ENCODE assay signal across 11 cellular contexts in the genomic region with DNA sequence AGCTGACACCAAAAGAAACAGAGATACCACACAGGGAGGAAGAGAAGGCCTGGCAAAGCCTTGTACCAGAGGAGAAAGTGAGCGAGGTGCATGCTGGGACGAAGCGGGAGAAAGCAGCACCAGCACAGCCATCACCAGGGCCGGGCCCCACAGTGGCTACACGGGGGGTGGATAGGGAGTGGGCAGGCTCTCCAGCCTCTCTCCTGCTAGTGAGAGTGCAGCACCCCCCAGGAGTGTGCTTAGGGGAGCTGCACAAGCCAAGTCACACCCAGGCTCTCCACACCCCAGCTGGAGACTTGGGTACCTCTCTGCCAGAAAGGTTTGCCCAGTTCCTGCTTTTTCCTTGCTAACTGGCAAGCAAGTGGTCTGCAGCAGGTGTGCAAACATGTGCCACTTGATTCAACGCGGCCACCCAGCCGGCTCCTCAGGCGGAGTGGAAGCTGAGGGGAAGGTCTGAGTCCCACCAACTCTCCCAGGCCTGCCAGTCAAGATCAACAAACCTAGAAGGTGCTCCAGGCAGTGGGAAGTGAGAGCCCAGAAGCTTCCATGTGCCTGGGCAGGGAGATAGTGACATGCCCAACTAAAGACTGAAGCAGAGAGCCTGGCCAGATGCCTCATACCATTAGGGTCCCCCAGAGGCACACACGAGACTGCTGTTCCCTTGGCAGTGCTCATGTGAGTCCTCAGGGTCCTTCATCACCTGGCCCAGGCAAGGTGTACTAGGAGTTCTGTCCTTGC. TPM values are rescaled to one million over a fixed set of nuclear protein-coding genes. Genes with fewer than 3 reads are reported as not detected.
A peak's percentile ranks its signal among the peaks of the same experiment; 100 is the strongest.
DNase-seq lines count a peak whose midpoint lies in the region; ATAC-seq and TF ChIP-seq lines count a peak whose summit lies in the region.
"Had no signal": no experiment of that assay in that cellular context is flagged by ENCODE, and none has a peak within 500 bp of the region (broad histone marks: within the 10 kb centered on the region; RNA-seq: fewer than 3 reads in every experiment).

No MANE protein-coding gene starts in this region.

- no peak overlapping the region for H3K4me3 Mint-ChIP-seq in central memory CD8-positive, alpha-beta T cell
- H3K4me3 Mint-ChIP-seq in osteocyte (ENCODE audit: unreplicated experiment): no peak overlapping the region

- no peak for ATAC-seq in central memory CD8-positive, alpha-beta T cell (replicated peaks; ENCODE audit: extremely low read depth, poor library complexity, severe bottlenecking)
- ATAC-seq: right lobe of liver had no signal

- peak overlapping the region; percentile 1 for H3K27ac Mint-ChIP-seq in central memory CD8-positive, alpha-beta T cell (ENCODE audit: low read depth)
- no peak overlapping the region for H3K27ac Mint-ChIP-seq in osteocyte (ENCODE audit: unreplicated experiment)

- DNase-seq in DMS153 (lab: John Stamatoyannopoulos, UW) (peak; percentile 36), DMS153 treated with DMSO at 0.1 percent for 48 hours (lab: John Stamatoyannopoulos, UW; ENCODE audit: unreplicated experiment) (no peak), NCI-H2081 (lab: John Stamatoyannopoulos, UW) (peak; percentile 54 to 88), osteocyte (ENCODE audit: extremely low spot score, unreplicated experiment) (peak; percentile 73), occipital lobe (lab: John Stamatoyannopoulos, UW) (no peak), GF-D8 (lab: John Stamatoyannopoulos, UW) (no peak), mucosa of gallbladder (ENCODE audit: low spot score) (no peak)
- peak in 1 of 2 donors; percentile 3 for DNase-seq in central memory CD8-positive, alpha-beta T cell (ENCODE audit: low spot score in 2 of 2)
- DNase-seq: activated CD4-positive, CD25-positive, alpha-beta regulatory T cell; NCI-H187 treated with DMSO at 0.1 percent for 48 hours had no signal

- peaks cover 32% of the 10 kb centered on the region for H3K4me1 Mint-ChIP-seq in central memory CD8-positive, alpha-beta T cell
- peaks cover 11% of the 10 kb centered on the region for H3K4me1 Mint-ChIP-seq in osteocyte (ENCODE audit: unreplicated experiment)

- no peaks in the 10 kb centered on the region for H3K9me3 Mint-ChIP-seq in central memory CD8-positive, alpha-beta T cell
- no peaks in the 10 kb centered on the region for H3K9me3 Mint-ChIP-seq in osteocyte (ENCODE audit: unreplicated experiment)

- H3K27me3 Mint-ChIP-seq in central memory CD8-positive, alpha-beta T cell: no peaks in the 10 kb centered on the region
- no peaks in the 10 kb centered on the region for H3K27me3 Mint-ChIP-seq in osteocyte (ENCODE audit: unreplicated experiment)

- H3K36me3 Mint-ChIP-seq in central memory CD8-positive, alpha-beta T cell (ENCODE audit: insufficient read depth): peaks cover 29% of the 10 kb centered on the region
- peaks cover 21% of the 10 kb centered on the region for H3K36me3 Mint-ChIP-seq in osteocyte (ENCODE audit: unreplicated experiment)

- TF ChIP-seq CTCF in osteocyte (IDR thresholded peaks at IDR 0.05): no peak

RNA-seq across cellular contexts. Expression of a gene that starts 39.9 kb away (rescaled TPM):
- total RNA-seq in osteocyte (34.8 and 35.4 TPM in 2 replicates), occipital lobe (31.4 TPM), mucosa of gallbladder (26.9 TPM)

RNA-seq across cellular contexts. Expression of a gene that starts 54.8 kb away (rescaled TPM):
- 6.4 and 7.4 TPM in 2 replicates for total RNA-seq in osteocyte
- 16.1 TPM for total RNA-seq in occipital lobe
- total RNA-seq in mucosa of gallbladder: 7.3 TPM

Comparison
In these comparisons a context has a peak if more than half of its experiments do, and no peak if none do; other contexts are left out.
1. DNase-seq: peak in DMS153 (single experiment), NCI-H2081 (2 of 2) and osteocyte (single experiment); none in DMS153 treated with DMSO at 0.1 percent for 48 hours (single experiment), occipital lobe (single experiment), GF-D8 (single experiment) and mucosa of gallbladder (single experiment).